ENCODE assay signal across 14 cellular contexts in the genomic region with DNA sequence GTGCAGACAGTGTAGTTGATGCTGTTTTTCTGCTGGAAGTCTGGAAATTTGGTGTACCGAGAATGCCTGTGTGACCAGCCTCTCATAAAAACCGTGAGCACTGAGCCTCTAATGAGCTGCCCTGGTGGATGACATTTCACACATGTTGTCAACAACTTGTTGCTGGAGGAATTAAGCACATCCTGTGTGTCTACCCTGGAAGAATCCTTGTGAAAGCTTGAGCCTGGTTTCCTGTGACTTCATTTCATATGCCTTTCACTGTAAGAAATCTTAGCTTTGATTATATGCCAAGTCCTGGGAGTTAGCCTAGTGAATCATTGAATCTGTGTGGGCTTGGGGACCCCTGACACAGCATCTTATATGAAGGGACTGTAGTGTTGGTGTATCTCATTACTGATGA.
DNase-seq lines count a peak whose midpoint lies in the region; ATAC-seq and TF ChIP-seq lines count a peak whose summit lies in the region.
"Had no signal": no experiment of that assay in that cellular context is flagged by ENCODE, and none has a peak within 500 bp of the region (broad histone marks: within the 10 kb centered on the region; RNA-seq: fewer than 3 reads in every experiment).

No MANE protein-coding gene starts in this region.

- peak overlapping the region; percentile 68 for H3K27ac Mint-ChIP-seq in HFFc6
- H3K27ac Mint-ChIP-seq: activated CD8-positive, alpha-beta memory T cell treated with anti-CD3 and anti-CD28 coated beads, Interleukin-2, amount 10 ng/mL, durations not matched to agents 7 days and 5 days; activated naive CD8-positive, alpha-beta T cell; naive B cell had no signal

- H3K4me1 Mint-ChIP-seq in HFFc6 (ENCODE audit: low read depth) = peaks cover 41% of the 10 kb centered on the region
- H3K4me1 Mint-ChIP-seq: activated CD8-positive, alpha-beta memory T cell treated with anti-CD3 and anti-CD28 coated beads, Interleukin-2, amount 10 ng/mL, durations not matched to agents 7 days and 5 days; naive B cell had no signal

- H3K4me3 Mint-ChIP-seq in HFFc6 = no peak overlapping the region
- H3K4me3 Mint-ChIP-seq: activated CD8-positive, alpha-beta memory T cell treated with anti-CD3 and anti-CD28 coated beads, Interleukin-2, amount 10 ng/mL, durations not matched to agents 7 days and 5 days; activated naive CD8-positive, alpha-beta T cell; naive B cell had no signal

- no peak for ATAC-seq in HG03045 (IDR thresholded peaks at IDR 0.05; ENCODE audit: unreplicated experiment)
- no peak for ATAC-seq in HG02885 (IDR thresholded peaks at IDR 0.05; ENCODE audit: poor library complexity, unreplicated experiment)
- ATAC-seq: activated CD8-positive, alpha-beta memory T cell treated with anti-CD3 and anti-CD28 coated beads, Interleukin-2, amount 10 ng/mL, durations not matched to agents 7 days and 5 days had no signal

- peaks cover 12% of the 10 kb centered on the region for H3K36me3 Mint-ChIP-seq in HFFc6 (ENCODE audit: low read depth)
- H3K36me3 Mint-ChIP-seq: activated CD8-positive, alpha-beta memory T cell treated with anti-CD3 and anti-CD28 coated beads, Interleukin-2, amount 10 ng/mL, durations not matched to agents 7 days and 5 days; activated naive CD8-positive, alpha-beta T cell; naive B cell had no signal

- peak; percentile 39 for DNase-seq in A172 (ENCODE audit: low spot score)
- DNase-seq in HFFc6 = peak; percentile 78
- peak; percentile 47 for DNase-seq in brain pericyte (ENCODE audit: low read depth, low spot score)
- DNase-seq in left kidney (ENCODE audit: low read depth, low spot score) = peak; percentile 50
- DNase-seq in COLO829 (ENCODE audit: low spot score) = no peak
- no peak for DNase-seq in stimulated activated CD4-positive, alpha-beta T cell treated with anti-CD3 and anti-CD28 coated beads, Interleukin-2, amount 100 ng/mL, for 24 hours
- DNase-seq: activated CD8-positive, alpha-beta memory T cell treated with anti-CD3 and anti-CD28 coated beads, Interleukin-2, amount 10 ng/mL, durations not matched to agents 7 days and 5 days; AML-193; GF-D8; naive B cell; uterus had no signal

- no peak for TF ChIP-seq CTCF in HFFc6 (IDR thresholded peaks at IDR 0.05)

- H3K9me3 Mint-ChIP-seq in HFFc6 = peaks cover 15% of the 10 kb centered on the region

- H3K27me3 Mint-ChIP-seq in HFFc6 (ENCODE audit: insufficient read depth) = peaks cover 5% of the 10 kb centered on the region

Comparison
In these comparisons a context has a peak if more than half of its experiments do, and no peak if none do; other contexts are left out.
1. DNase-seq: peak in A172 (single experiment), HFFc6 (single experiment), brain pericyte (single experiment) and left kidney (single experiment); none in COLO829 (single experiment) and stimulated activated CD4-positive, alpha-beta T cell treated with anti-CD3 and anti-CD28 coated beads, Interleukin-2, amount 100 ng/mL, for 24 hours (0 of 2).